Comparison of ENCODE assay signal across 8 cellular contexts in genomic region chr4:129093173-129093974, GRCh38. TPM values are rescaled to one million over a fixed set of nuclear protein-coding genes. Genes with fewer than 3 reads are reported as not detected.
DNase-seq lines count a peak whose midpoint lies in the region; ATAC-seq and TF ChIP-seq lines count a peak whose summit lies in the region.

Gene SCLT1, minus strand, starts transcription at chr4:129093539. Its CDS starts 436 bp downstream, at chr4:129093103.

- no peaks in the 10 kb centered on the region for H3K9me2 ChIP-seq in OCI-LY1 (ENCODE audit: low read depth, low read length)

- H3K4me2 ChIP-seq in OCI-LY1 (ENCODE audit: low read length) = peak within 1 kb of the TSS; percentile 91

- H3K27ac Mint-ChIP-seq in Calu3 (ENCODE audit: unreplicated experiment) = no peak within 1 kb of the TSS
- no peak within 1 kb of the TSS for H3K27ac Mint-ChIP-seq in endothelial cell (ENCODE audit: unreplicated experiment)
- H3K27ac Mint-ChIP-seq in mesothelial cell of epicardium = peak within 1 kb of the TSS; percentile 37

- H3K36me3 Mint-ChIP-seq in Calu3 (ENCODE audit: insufficient read depth, unreplicated experiment) = peaks cover 6% of the 10 kb centered on the region
- no peaks in the 10 kb centered on the region for H3K36me3 Mint-ChIP-seq in endothelial cell (ENCODE audit: low read depth, unreplicated experiment)
- no peaks in the 10 kb centered on the region for H3K36me3 Mint-ChIP-seq in mesothelial cell of epicardium

- peak within 1 kb of the TSS; percentile 97 for H2AFZ ChIP-seq in OCI-LY1 (ENCODE audit: low read length)

- H3K27ac ChIP-seq in HUES64 (ENCODE audit: low read depth, low read length) (peak within 1 kb of the TSS; percentile 92), OCI-LY1 (ENCODE audit: low read depth, low read length, poor library complexity, severe bottlenecking) (peak within 1 kb of the TSS; percentile 82)

- intact Hi-C loops in Calu3 (cut with micrococcal nuclease; ENCODE audit: unreplicated experiment) = loop anchor here (5.0 kb wide), 1 partner anchor 281 kb away; no protein-coding TSS in a partner anchor

- H3K4me3 ChIP-seq in HUES64 (ENCODE audit: low read length) (peak within 1 kb of the TSS; percentile 85), OCI-LY1 (ENCODE audit: low read depth, low read length, poor library complexity, severe bottlenecking) (peak within 1 kb of the TSS; percentile 95)

- H3K79me2 ChIP-seq in OCI-LY1 (ENCODE audit: insufficient read depth, low read length) = peaks cover 37% of the 10 kb centered on the region

- H3K27me3 ChIP-seq in HUES64 (ENCODE audit: insufficient read depth, low read length) (no peaks in the 10 kb centered on the region), OCI-LY1 (ENCODE audit: insufficient read depth, low read length) (no peaks in the 10 kb centered on the region)

- no peaks in the 10 kb centered on the region for H3K9me3 ChIP-seq in HUES64 (ENCODE audit: insufficient read depth, low read depth, low read length)
- H3K9me3 ChIP-seq in OCI-LY1 (ENCODE audit: low read length) = no peaks in the 10 kb centered on the region

- H3K4me1 ChIP-seq in HUES64 (ENCODE audit: insufficient read depth, low read length) = peaks cover 12% of the 10 kb centered on the region; the same call in 1 of the 2 replicates
- H3K4me1 ChIP-seq in OCI-LY1 (ENCODE audit: insufficient read depth, low read length, severe bottlenecking) = peaks cover 50% of the 10 kb centered on the region

- H3K4me1 Mint-ChIP-seq in Calu3 (ENCODE audit: low read depth, unreplicated experiment) (peaks cover 9% of the 10 kb centered on the region), endothelial cell (ENCODE audit: unreplicated experiment) (peaks cover 20% of the 10 kb centered on the region), mesothelial cell of epicardium (peaks cover 11% of the 10 kb centered on the region)

- CTCF ChIA-PET in Calu3 (lab: Charles Lee) = no interaction called here

- H3K27me3 Mint-ChIP-seq in Calu3 (ENCODE audit: unreplicated experiment) = no peaks in the 10 kb centered on the region
- no peaks in the 10 kb centered on the region for H3K27me3 Mint-ChIP-seq in endothelial cell (ENCODE audit: unreplicated experiment)
- H3K27me3 Mint-ChIP-seq in mesothelial cell of epicardium (ENCODE audit: low read depth) = no peaks in the 10 kb centered on the region

- H4K20me1 ChIP-seq in OCI-LY1 (ENCODE audit: insufficient read depth, low read length) = no peaks in the 10 kb centered on the region

- H3K4me3 Mint-ChIP-seq in Calu3 (ENCODE audit: low read depth, unreplicated experiment) (no peak within 1 kb of the TSS), endothelial cell (ENCODE audit: unreplicated experiment) (no peak within 1 kb of the TSS), mesothelial cell of epicardium (peak within 1 kb of the TSS; percentile 11)

- BruUV-seq in Calu3 (replicated peaks; lab: Mats Ljungman, UMichigan) = no TSS peak

- H3F3A ChIP-seq in OCI-LY1 (ENCODE audit: insufficient read depth, low read length) = no peaks in the 10 kb centered on the region; the same call in 1 of the 2 replicates

- H3K9me3 Mint-ChIP-seq in Calu3 (ENCODE audit: low read depth, unreplicated experiment) (no peaks in the 10 kb centered on the region), endothelial cell (ENCODE audit: unreplicated experiment) (no peaks in the 10 kb centered on the region), mesothelial cell of epicardium (no peaks in the 10 kb centered on the region)

- peak; percentile 89 for ATAC-seq in GM21447 (IDR thresholded peaks at IDR 0.05; ENCODE audit: unreplicated experiment)

- peak within 1 kb of the TSS; percentile 88 for H3K9ac ChIP-seq in HUES64 (ENCODE audit: low read depth, low read length)
- peak within 1 kb of the TSS; percentile 89 for H3K9ac ChIP-seq in OCI-LY1 (ENCODE audit: low read length)

- H3K36me3 ChIP-seq in HUES64 (ENCODE audit: insufficient read depth, low read length) (no peaks in the 10 kb centered on the region), OCI-LY1 (ENCODE audit: insufficient read depth, low read length) (peaks cover 4% of the 10 kb centered on the region; the same call in 1 of the 2 replicates)

- TF ChIP-seq CTCF in Calu3 (IDR thresholded peaks at IDR 0.05; ENCODE audit: unreplicated experiment) (no peak), OCI-LY1 (IDR thresholded peaks at IDR 0.05; ENCODE audit: low read length) (no peak), endothelial cell (IDR thresholded peaks at IDR 0.05; ENCODE audit: unreplicated experiment) (no peak), mesothelial cell of epicardium (IDR thresholded peaks at IDR 0.05; ENCODE audit: unreplicated experiment) (no peak)

- peak; percentile 94 for DNase-seq in Calu3
- peak; percentile 95 for DNase-seq in activated CD8-positive, alpha-beta memory T cell treated with anti-CD3 and anti-CD28 coated beads, Interleukin-2, amount 50 U/mL, for 4 hours
- peak; percentile 96 for DNase-seq in endothelial cell (ENCODE audit: low spot score)
- peak; percentile 89 to 96 for DNase-seq in mesothelial cell of epicardium (ENCODE audit: low spot score in 2 of 2, unreplicated experiment in 2 of 2)
- DNase-seq in stimulated activated CD8-positive, alpha-beta memory T cell treated with anti-CD3 and anti-CD28 coated beads, Interleukin-15, amount 100 ng/mL, for 48 hours (ENCODE audit: low read depth in 2 of 2) = peak; percentile 94 to 96

- WGBS in HUES64 = 2% methylated on average over 60 of the region's 60 CpGs

RNA-seq across cellular contexts. Expression of gene SCLT1, which starts in this region (rescaled TPM):
- 19.6 and 21.4 TPM in 2 replicates for total RNA-seq in Calu3 (2022)
- polyA plus RNA-seq in HUES64 (2013, experiment 1 of 2) = 7.9 TPM
- polyA plus RNA-seq in HUES64 (2013, experiment 2 of 2) = 10.4 TPM
- 22.2 TPM for total RNA-seq in endothelial cell (ENCODE audit: unreplicated experiment)
- 19.0 to 19.3 TPM (median 19.0 TPM) in 3 replicates for total RNA-seq in mesothelial cell of epicardium

Comparison
In these comparisons a context has a peak if more than half of its experiments do, and no peak if none do; other contexts are left out.
1. Peak in every context shown above with its lines: DNase-seq, ATAC-seq, H3K4me3 ChIP-seq and H3K27ac ChIP-seq.